In the genomic region with DNA sequence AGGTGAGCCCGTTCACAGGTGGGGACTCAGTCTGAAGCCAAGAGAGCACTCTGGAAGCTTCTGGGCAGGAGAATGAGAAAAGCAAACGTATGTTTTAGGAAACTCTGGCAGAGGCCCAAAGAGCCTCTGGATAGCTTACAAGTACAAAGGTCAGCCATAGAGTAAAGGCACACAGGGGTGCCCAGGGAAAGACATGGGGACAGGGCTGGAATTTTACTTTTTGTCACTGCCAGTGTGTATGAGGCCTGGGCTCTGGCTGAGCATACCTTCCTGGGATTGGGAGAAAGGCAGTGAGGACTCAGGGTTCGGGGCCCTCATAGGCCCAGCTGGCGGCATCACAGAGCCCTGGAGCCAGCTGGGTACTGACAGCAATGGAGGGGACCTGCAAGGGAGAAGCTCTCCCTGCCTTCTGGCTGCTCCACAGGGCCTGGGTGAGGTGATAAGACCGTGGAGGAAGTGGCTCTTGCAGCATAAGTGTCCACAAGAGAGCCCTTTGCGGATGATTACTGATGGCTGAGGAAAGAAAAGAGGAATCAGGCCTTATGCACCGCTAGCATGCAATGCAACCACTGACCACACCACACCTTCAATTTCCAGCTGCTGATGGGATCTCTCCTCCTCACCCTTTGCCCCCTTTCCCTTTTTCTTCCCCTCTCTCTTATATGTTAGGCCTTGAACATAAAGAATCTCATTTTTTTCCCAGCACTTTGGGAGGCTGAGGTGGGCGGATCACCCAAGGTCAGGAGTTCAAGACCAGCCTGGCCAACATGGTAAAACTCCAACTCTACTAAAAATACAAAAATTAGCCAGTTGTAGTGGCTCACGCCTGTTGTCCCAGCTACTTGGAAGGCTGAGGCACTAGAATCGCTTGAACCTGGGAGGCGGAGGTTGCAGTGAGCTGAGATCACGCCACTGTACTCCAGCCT, we compare ENCODE assay signal across 17 cellular contexts. TPM values are rescaled to one million over a fixed set of nuclear protein-coding genes. Genes with fewer than 3 reads are reported as not detected.
DNase-seq lines count a peak whose midpoint lies in the region; ATAC-seq lines count a peak whose summit lies in the region.
"Had no signal": no experiment of that assay in that cellular context is flagged by ENCODE, and none has a peak within 500 bp of the region (broad histone marks: within the 10 kb centered on the region; RNA-seq: fewer than 3 reads in every experiment).

No MANE protein-coding gene starts in this region.

- DNase-seq in CD1c-positive myeloid dendritic cell (ENCODE audit: extremely low spot score), result peak; percentile 87
- peak; percentile 99 for DNase-seq in MV-4-11 (lab: John Stamatoyannopoulos, UW)
- DNase-seq in naive thymus-derived CD8-positive, alpha-beta T cell, result no peak
- no peak for DNase-seq in NK-92 (lab: John Stamatoyannopoulos, UW; ENCODE audit: unreplicated experiment)
- DNase-seq in activated CD4-positive, alpha-beta T cell treated with anti-CD3 and anti-CD28 coated beads for 1 hour, result no peak
- DNase-seq in NCI-H748 treated with DMSO at 0.1 percent for 48 hours (lab: John Stamatoyannopoulos, UW), result no peak
- DNase-seq in stimulated activated CD4-positive, alpha-beta T cell treated with anti-CD3 and anti-CD28 coated beads, Interleukin-2, amount 100 ng/mL, for 24 hours, result no peak
- DNase-seq: activated CD4-positive, alpha-beta T cell treated with anti-CD3 and anti-CD28 coated beads, Interleukin-2, amount 50 U/mL, for 48 hours; activated naive CD4-positive, alpha-beta T cell treated with Interleukin-2 at 50 U/mL for 16 hours; CD4-positive, alpha-beta T cell; central memory CD4-positive, alpha-beta T cell; NCI-H1105; NCI-H774; psoas muscle; stimulated activated CD4-positive, alpha-beta T cell treated with anti-CD3 and anti-CD28 coated beads, Interleukin-1b, Interleukin-23, amount 100 ng/mL, for 48 hours; stimulated activated naive CD4-positive, alpha-beta T cell treated with Interleukin-2 at 50 U/mL for 16 hours had no signal

- no peak for ATAC-seq in activated T-helper 17 cell treated with anti-CD3 and anti-CD28 coated beads, Interleukin-2, amount 50 U/mL, for 72 hours (replicated peaks)
- ATAC-seq in naive thymus-derived CD8-positive, alpha-beta T cell, result no peak
- ATAC-seq: psoas muscle had no signal

- peak overlapping the region; percentile 20 for H3K27ac Mint-ChIP-seq in activated T-helper 17 cell treated with anti-CD3 and anti-CD28 coated beads, Interleukin-2, amount 50 U/mL, for 72 hours
- H3K27ac Mint-ChIP-seq in naive thymus-derived CD8-positive, alpha-beta T cell, result peak overlapping the region in 9 of 10 donors; percentile 4 to 83 (median 53)
- H3K27ac Mint-ChIP-seq: CD4-positive, alpha-beta T cell had no signal

- no peak overlapping the region for H3K4me3 Mint-ChIP-seq in activated T-helper 17 cell treated with anti-CD3 and anti-CD28 coated beads, Interleukin-2, amount 50 U/mL, for 72 hours
- no peak overlapping the region for H3K4me3 Mint-ChIP-seq in naive thymus-derived CD8-positive, alpha-beta T cell
- H3K4me3 Mint-ChIP-seq: CD4-positive, alpha-beta T cell had no signal

- peaks cover 6% of the 10 kb centered on the region for H3K4me1 Mint-ChIP-seq in activated T-helper 17 cell treated with anti-CD3 and anti-CD28 coated beads, Interleukin-2, amount 50 U/mL, for 72 hours
- peaks cover 20 to 30% (median 29%) of the 10 kb centered on the region in 4 donors for H3K4me1 Mint-ChIP-seq in naive thymus-derived CD8-positive, alpha-beta T cell

- no peaks in the 10 kb centered on the region for H3K27me3 Mint-ChIP-seq in activated T-helper 17 cell treated with anti-CD3 and anti-CD28 coated beads, Interleukin-2, amount 50 U/mL, for 72 hours
- no peaks in the 10 kb centered on the region for H3K27me3 Mint-ChIP-seq in naive thymus-derived CD8-positive, alpha-beta T cell
- H3K27me3 Mint-ChIP-seq: CD4-positive, alpha-beta T cell had no signal

- POLR2A ChIA-PET in naive thymus-derived CD8-positive, alpha-beta T cell (lab: Charles Lee), result interaction anchor here (0.7 kb wide), 1 partner anchor 39 kb away, joined by 3 read pairs; no protein-coding TSS in a partner anchor

- H3K36me3 Mint-ChIP-seq in activated T-helper 17 cell treated with anti-CD3 and anti-CD28 coated beads, Interleukin-2, amount 50 U/mL, for 72 hours (ENCODE audit: low read depth), result peaks cover 34% of the 10 kb centered on the region
- peaks cover 3 to 60% (median 21%) of the 10 kb centered on the region in 3 donors for H3K36me3 Mint-ChIP-seq in naive thymus-derived CD8-positive, alpha-beta T cell

- H3K9me3 Mint-ChIP-seq in activated T-helper 17 cell treated with anti-CD3 and anti-CD28 coated beads, Interleukin-2, amount 50 U/mL, for 72 hours, result no peaks in the 10 kb centered on the region
- no peaks in the 10 kb centered on the region for H3K9me3 Mint-ChIP-seq in naive thymus-derived CD8-positive, alpha-beta T cell
- H3K9me3 Mint-ChIP-seq: CD4-positive, alpha-beta T cell had no signal

RNA-seq across cellular contexts. Expression of gene BCL2L10, which starts 25.1 kb away (rescaled TPM):
- total RNA-seq in activated T-helper 17 cell treated with anti-CD3 and anti-CD28 coated beads, Interleukin-2, amount 50 U/mL, for 72 hours, result not detected
- total RNA-seq in naive thymus-derived CD8-positive, alpha-beta T cell, result under 1 TPM; 0.39 to 0.77 TPM
- not detected for polyA plus RNA-seq in naive thymus-derived CD8-positive, alpha-beta T cell
- total RNA-seq: psoas muscle had no signal

RNA-seq across cellular contexts. Expression of gene GNB5, which starts 53.5 kb away (rescaled TPM):
- 10 to 100 TPM; 19.5 to 21.9 TPM for total RNA-seq in activated T-helper 17 cell treated with anti-CD3 and anti-CD28 coated beads, Interleukin-2, amount 50 U/mL, for 72 hours
- total RNA-seq in naive thymus-derived CD8-positive, alpha-beta T cell, result 10 to 100 TPM; 45.2 to 48.5 TPM
- polyA plus RNA-seq in naive thymus-derived CD8-positive, alpha-beta T cell, result 10 to 100 TPM; 32.4 to 41.7 (median 32.8) TPM

Comparison
In these comparisons a context has a peak if more than half of its experiments do, and no peak if none do; other contexts are left out.
1. DNase-seq: peak in CD1c-positive myeloid dendritic cell (single experiment) and MV-4-11 (single experiment); none in naive thymus-derived CD8-positive, alpha-beta T cell (0 of 10), NK-92 (single experiment), activated CD4-positive, alpha-beta T cell treated with anti-CD3 and anti-CD28 coated beads for 1 hour (single experiment), NCI-H748 treated with DMSO at 0.1 percent for 48 hours (single experiment) and stimulated activated CD4-positive, alpha-beta T cell treated with anti-CD3 and anti-CD28 coated beads, Interleukin-2, amount 100 ng/mL, for 24 hours (0 of 2).